ENCODE assay signal across 16 cellular contexts in the genomic region with DNA sequence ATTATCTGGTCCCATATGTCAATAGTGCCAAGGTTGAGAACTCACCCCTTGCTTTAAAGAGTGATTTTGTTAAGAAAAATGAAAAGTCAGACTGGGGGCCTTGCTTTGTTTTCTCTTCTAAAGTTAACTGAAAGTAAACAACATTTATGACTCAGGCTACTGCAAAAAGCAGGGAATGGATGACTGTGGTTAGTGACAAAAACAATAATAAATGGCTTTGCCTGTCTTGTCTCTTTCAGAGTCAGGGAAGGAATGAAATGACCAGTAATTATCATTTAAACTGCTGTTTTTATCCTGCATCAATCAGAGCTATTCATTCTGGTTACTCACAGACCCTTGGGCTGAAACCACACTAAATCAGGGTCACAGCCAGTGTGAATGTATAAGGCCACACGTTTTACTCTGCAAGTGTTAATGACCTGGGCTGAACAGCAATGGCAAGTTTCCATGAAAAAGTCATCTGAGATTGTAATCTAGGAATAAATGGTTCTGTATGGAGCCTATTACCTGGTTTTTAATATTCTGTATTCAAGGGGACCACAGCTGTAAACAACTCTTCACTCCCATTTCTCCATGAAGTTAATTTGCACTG.
DNase-seq lines count a peak whose midpoint lies in the region; ATAC-seq, FAIRE-seq and TF ChIP-seq lines count a peak whose summit lies in the region.
"Had no signal": no experiment of that assay in that cellular context is flagged by ENCODE, and none has a peak within 500 bp of the region (broad histone marks: within the 10 kb centered on the region; RNA-seq: fewer than 3 reads in every experiment).

No MANE protein-coding gene starts in this region.

- no peaks in the 10 kb centered on the region for H4K20me1 ChIP-seq in K562 (replicated peaks; ENCODE audit: control insufficient read depth, insufficient read depth, low read length)

- no peak overlapping the region for H3K9ac ChIP-seq in K562 (ENCODE audit: insufficient read depth in 1 of 2, low read depth in 2 of 2, low read length in 2 of 2)

- no peak for TF ChIP-seq RAD21 in K562 (CRISPR knock-in tag; conservative IDR thresholded peaks at IDR 0.05 in 1 of 2, IDR thresholded peaks at IDR 0.05 in 1 of 2)

- no peak overlapping the region for H2AFZ ChIP-seq in K562 (ENCODE audit: low read depth, low read length)

- no peak for FAIRE-seq in K562 (lab: Jason Lieb, UNC)
- FAIRE-seq: bronchial epithelial cell had no signal

- no peaks in the 10 kb centered on the region for H3K9me3 ChIP-seq in K562 (replicated peaks; ENCODE audit: control insufficient read depth, insufficient read depth, low read depth, low read length)
- H3K9me3 ChIP-seq in mesodermal cell (ENCODE audit: control insufficient read depth, low read length) = no peaks in the 10 kb centered on the region
- H3K9me3 ChIP-seq: gastrocnemius medialis, right atrium auricular region, thoracic aorta had no signal

- in situ Hi-C loops in Caki2 (cut with HindIII; ENCODE audit: low pct_unique_long_range_greater_than_20kb, low sequenced_read_pairs) (no loop called here), K562 (cut with MboI) (no loop called here)

- 10% methylated on average over 1 of the region's 1 CpG for WGBS in K562 (ENCODE audit: insufficient coverage, low coverage, missing lambda C conversion rate)
- 17 to 75% methylated on average over 1 of the region's 1 CpG for WGBS in mesodermal cell (ENCODE audit: insufficient coverage in 2 of 2), 2 experiments

- TF ChIP-seq CTCF in K562 (IDR thresholded peaks at IDR 0.05 in 2 of 3, conservative IDR thresholded peaks at IDR 0.05 in 1 of 3; ENCODE audit: insufficient read depth in 2 of 3, low read depth in 1 of 3, low read length in 3 of 3) = no peak

- no peaks in the 10 kb centered on the region for H3K9me1 ChIP-seq in K562 (ENCODE audit: control insufficient read depth, insufficient read depth, low read length)

- H3K36me3 ChIP-seq in K562 (ENCODE audit: control insufficient read depth, insufficient read depth, low read length) (no peaks in the 10 kb centered on the region), mesodermal cell (ENCODE audit: control insufficient read depth, insufficient read depth, low read length) (peaks cover 25% of the 10 kb centered on the region)
- H3K36me3 ChIP-seq: gastrocnemius medialis had no signal

- no peak for TF ChIP-seq EP300 in K562 (IDR thresholded peaks at IDR 0.05; ENCODE audit: low read length)

- CTCF ChIA-PET in K562 (lab: Yijun Ruan, JAX; ENCODE audit: low intra/inter-chr PET ratio) = no interaction called here

- H3K27ac ChIP-seq in K562 (ENCODE audit: extremely low read depth, low read depth, low read length) = no peak overlapping the region
- H3K27ac ChIP-seq in mesodermal cell (ENCODE audit: low read depth, low read length, severe bottlenecking) = peak overlapping the region; percentile 78
- H3K27ac ChIP-seq: gastrocnemius medialis, right atrium auricular region, thoracic aorta had no signal

- no peak for TF ChIP-seq POLR2A in K562 (conservative IDR thresholded peaks at IDR 0.05)

- H3K4me3 ChIP-seq in K562 = no peak overlapping the region
- H3K4me3 ChIP-seq in mesodermal cell (ENCODE audit: extremely low read depth, insufficient read depth, low read length, poor library complexity, severe bottlenecking) = no peak overlapping the region
- H3K4me3 ChIP-seq: gastrocnemius medialis, lung, right atrium auricular region, thoracic aorta had no signal

- H3K27me3 ChIP-seq in K562 (ENCODE audit: control insufficient read depth in 2 of 2, insufficient read depth in 2 of 2, low read length in 2 of 2) = no peaks in the 10 kb centered on the region
- H3K27me3 ChIP-seq: gastrocnemius medialis, right atrium auricular region had no signal

- no peaks in the 10 kb centered on the region for H3K79me2 ChIP-seq in K562 (ENCODE audit: control insufficient read depth, insufficient read depth, low read length)

- BruUV-seq in K562 (replicated peaks; lab: Mats Ljungman, UMichigan) = no TSS peak

- H3K4me1 ChIP-seq in K562 (replicated peaks in 1 of 2; ENCODE audit: control insufficient read depth in 2 of 2, insufficient read depth in 2 of 2, low read length in 2 of 2) = peaks cover 7 to 18% of the 10 kb centered on the region in 2 experiments
- peaks cover 60% of the 10 kb centered on the region for H3K4me1 ChIP-seq in mesodermal cell (ENCODE audit: control insufficient read depth, insufficient read depth, low read length, poor library complexity, severe bottlenecking)

- no peak for ATAC-seq in K562
- ATAC-seq: activated T-cell treated with anti-CD3 and anti-CD28 coated beads, Interleukin-2, amount 50 U/mL, for 4 hours; gastrocnemius medialis had no signal

- intact Hi-C loops in K562 (cut with micrococcal nuclease) = no loop called here

- POLR2A ChIA-PET in K562 (lab: Yijun Ruan, JAX) = no interaction called here

- no peak overlapping the region for H3K4me2 ChIP-seq in K562 (ENCODE audit: insufficient read depth, low read length)

- peak; percentile 87 for DNase-seq in Caki2 (ENCODE audit: low read depth)
- DNase-seq in LHCN-M2 (ENCODE audit: low read depth) = peak; percentile 70
- DNase-seq in K562 (ENCODE audit: extremely low read depth in 1 of 4, low spot score in 3 of 4) = no peak
- no peak for DNase-seq in cerebellar nuclear complex (lab: John Stamatoyannopoulos, UW)
- DNase-seq in activated CD4-positive, alpha-beta T cell treated with anti-CD3 and anti-CD28 coated beads for 1 hour = no peak
- DNase-seq in NCI-H2196 treated with DMSO at 0.1 percent for 48 hours (lab: John Stamatoyannopoulos, UW; ENCODE audit: unreplicated experiment) = no peak
- no peak for DNase-seq in putamen (ENCODE audit: low spot score)
- DNase-seq: activated T-cell treated with anti-CD3 and anti-CD28 coated beads, Interleukin-2, amount 50 U/mL, for 4 hours; CD4-positive, CD25-positive, alpha-beta regulatory T cell; gastrocnemius medialis; NCI-H2029 treated with DMSO at 0.1 percent for 48 hours had no signal

TF ChIP-seq in K562, 482 proteins besides CTCF, POLR2A, EP300 and RAD21:
- TF ChIP-seq MEIS2 (IDR thresholded peaks at IDR 0.05; ENCODE audit: partially characterized antibody) (peak; percentile 50), ELF1 (tag; IDR thresholded peaks at IDR 0.05) (no peak), KDM1A (IDR thresholded peaks at IDR 0.05) (peak in 1 of 2 experiments; percentile 39; a peak in 2 of 4 replicates), FOSL1 (tag; conservative IDR thresholded peaks at IDR 0.05) (peak; percentile 45)

Comparison
In these comparisons a context has a peak if more than half of its experiments do, and no peak if none do; other contexts are left out.
1. DNase-seq: peak in Caki2 (single experiment) and LHCN-M2 (single experiment); none in K562 (0 of 4), cerebellar nuclear complex (0 of 2), activated CD4-positive, alpha-beta T cell treated with anti-CD3 and anti-CD28 coated beads for 1 hour (single experiment), NCI-H2196 treated with DMSO at 0.1 percent for 48 hours (single experiment) and putamen (single experiment).